Comparison of ENCODE assay signal across 8 cellular contexts in genomic region chr14:104724407-104724980, GRCh38. TPM values are rescaled to one million over a fixed set of nuclear protein-coding genes. Genes with fewer than 3 reads are reported as not detected.
A peak's percentile ranks its signal among the peaks of the same experiment; 100 is the strongest.
DNase-seq lines count a peak whose midpoint lies in the region; FAIRE-seq and TF ChIP-seq lines count a peak whose summit lies in the region.

No MANE protein-coding gene starts in this region.

- no peak for DNase-seq in RWPE1 (ENCODE audit: low spot score)
- DNase-seq in colonic mucosa: peak; percentile 63
- no peak for DNase-seq in mesothelial cell of epicardium (ENCODE audit: low spot score in 2 of 2, unreplicated experiment in 2 of 2)
- no peak for DNase-seq in D721Med (ENCODE audit: insufficient read length, low spot score)
- DNase-seq in globus pallidus (ENCODE audit: low spot score): no peak
- DNase-seq in NCI-H1417 treated with DMSO at 0.1 percent for 48 hours (lab: John Stamatoyannopoulos, UW): no peak

- H3K9me3 ChIP-seq in colonic mucosa: no peaks in the 10 kb centered on the region

- intact Hi-C loops in colonic mucosa (cut with DNase I): no loop called here

- H3K4me3 ChIP-seq in GM12875 (ENCODE audit: low read depth, low read length) (peak overlapping the region; percentile 48), colonic mucosa (peak overlapping the region; percentile 67), urinary bladder (ENCODE audit: low read depth, low read length) (peak overlapping the region; percentile 78)

- H3K36me3 ChIP-seq in colonic mucosa: no peaks in the 10 kb centered on the region
- no peaks in the 10 kb centered on the region for H3K36me3 ChIP-seq in urinary bladder (ENCODE audit: insufficient read depth)

- H3K36me3 Mint-ChIP-seq in mesothelial cell of epicardium: peaks cover 7% of the 10 kb centered on the region

- peak overlapping the region; percentile 84 for H3K4me3 Mint-ChIP-seq in mesothelial cell of epicardium

- CTCF ChIA-PET in RWPE1 (lab: Yijun Ruan, JAX): interaction anchor here (0.6 to 4.7 kb wide), 4 partner anchors 12 to 44 kb away, joined by 3 to 28 read pairs (median 9); no protein-coding TSS in a partner anchor

- H3K27ac ChIP-seq in RWPE1: peak overlapping the region; percentile 81
- H3K27ac ChIP-seq in colonic mucosa: peak overlapping the region; percentile 21
- H3K27ac ChIP-seq in urinary bladder (ENCODE audit: low read depth): peak overlapping the region; percentile 40

- POLR2A ChIA-PET in RWPE1 (lab: Yijun Ruan, JAX; ENCODE audit: low non-redundant PET): interaction anchor here (0.6 to 1.4 kb wide), 3 partner anchors 9 to 27 kb away, joined by 3 to 7 read pairs (median 3); no protein-coding TSS in a partner anchor

- no peaks in the 10 kb centered on the region for H3K27me3 ChIP-seq in colonic mucosa

- peaks cover 5% of the 10 kb centered on the region for H3K27me3 Mint-ChIP-seq in mesothelial cell of epicardium (ENCODE audit: low read depth)

- peaks cover 5% of the 10 kb centered on the region for H3K4me1 Mint-ChIP-seq in mesothelial cell of epicardium

- no peaks in the 10 kb centered on the region for H3K9me3 Mint-ChIP-seq in mesothelial cell of epicardium

- no peak for TF ChIP-seq CTCF in GM12875 (IDR thresholded peaks at IDR 0.05; ENCODE audit: borderline replicate concordance, insufficient read depth, low read depth, low read length)
- no peak for TF ChIP-seq CTCF in RWPE1 (conservative IDR thresholded peaks at IDR 0.05; ENCODE audit: low read depth)
- no peak for TF ChIP-seq CTCF in colonic mucosa (IDR thresholded peaks at IDR 0.05)
- TF ChIP-seq CTCF in mesothelial cell of epicardium (IDR thresholded peaks at IDR 0.05; ENCODE audit: unreplicated experiment): no peak
- no peak for TF ChIP-seq CTCF in D721Med (IDR thresholded peaks at IDR 0.05; ENCODE audit: insufficient read depth, missing control alignments)

- WGBS in urinary bladder: 4% methylated on average over 27 of the region's 27 CpGs

- peaks cover 7% of the 10 kb centered on the region for H3K4me1 ChIP-seq in colonic mucosa
- no peaks in the 10 kb centered on the region for H3K4me1 ChIP-seq in urinary bladder (ENCODE audit: insufficient read depth)

- no peak for FAIRE-seq in D721Med (lab: Jason Lieb, UNC)

- H3K27ac Mint-ChIP-seq in mesothelial cell of epicardium: no peak overlapping the region

- peak overlapping the region; percentile 51 to 72 for H3K9ac ChIP-seq in colonic mucosa (ENCODE audit: low read depth in 2 of 2, low read length in 2 of 2)

RNA-seq across cellular contexts. Expression of gene ADSS1, which starts 0.5 kb away (rescaled TPM):
- total RNA-seq in colonic mucosa (1 to 10 TPM; 3.5 to 4.0 TPM), mesothelial cell of epicardium (14.1 to 17.1 TPM (median 14.4 TPM) in 3 replicates), urinary bladder (5.4 TPM)
- 8.4 TPM for polyA plus RNA-seq in urinary bladder

RNA-seq across cellular contexts. Expression of gene SIVA1, which starts 28.5 kb away (rescaled TPM):
- total RNA-seq in colonic mucosa (100 to 1,000 TPM in 1 of 2 donors, 10 to 100 TPM in 1; 58.8 to 153 TPM), mesothelial cell of epicardium (68.7 to 70.9 TPM (median 70.9 TPM) in 3 replicates), urinary bladder (39.9 TPM)
- 280 TPM for polyA plus RNA-seq in urinary bladder

RNA-seq across cellular contexts. Expression of gene INF2, which starts 35.1 kb away (rescaled TPM):
- total RNA-seq in colonic mucosa: 100 to 1,000 TPM; 162 to 264 TPM
- 90.2 to 92.8 TPM (median 92.5 TPM) in 3 replicates for total RNA-seq in mesothelial cell of epicardium
- 20.6 TPM for total RNA-seq in urinary bladder
- polyA plus RNA-seq in urinary bladder: 54.2 TPM

Comparison
In these comparisons a context has a peak if more than half of its experiments do, and no peak if none do; other contexts are left out.
1. H3K27ac ChIP-seq: peak in every context shown above with its lines; median percentile 81 in RWPE1; 40 in urinary bladder; 21 in colonic mucosa.